Comparison of ENCODE assay signal across 15 cellular contexts in the genomic region with DNA sequence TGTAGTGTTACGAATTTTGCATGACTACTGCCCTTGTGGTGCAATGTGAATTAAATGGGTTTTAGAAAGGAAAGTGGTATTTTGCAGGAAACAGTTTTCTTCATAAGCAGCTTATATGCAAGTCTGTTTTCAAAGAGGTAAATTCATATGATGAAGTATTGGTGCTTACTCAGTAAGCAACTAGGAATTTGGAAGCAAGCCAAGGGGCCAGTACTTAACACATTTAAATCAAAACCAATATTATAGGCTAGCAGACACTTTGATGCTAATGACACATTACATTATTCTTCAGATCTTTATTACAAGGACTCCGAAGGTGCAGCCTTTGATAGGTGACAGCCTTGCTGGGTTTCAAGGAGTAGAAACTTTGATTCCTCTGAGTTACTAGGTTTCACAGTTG. TPM values are rescaled to one million over a fixed set of nuclear protein-coding genes. Genes with fewer than 3 reads are reported as not detected.
DNase-seq lines count a peak whose midpoint lies in the region; ATAC-seq lines count a peak whose summit lies in the region.
"Had no signal": no experiment of that assay in that cellular context is flagged by ENCODE, and none has a peak within 500 bp of the region (broad histone marks: within the 10 kb centered on the region; RNA-seq: fewer than 3 reads in every experiment).

No MANE protein-coding gene starts in this region.

- peak; percentile 43 for DNase-seq in DMS53 treated with DMSO at 0.1 percent for 48 hours (lab: John Stamatoyannopoulos, UW; ENCODE audit: unreplicated experiment)
- DNase-seq in NCI-H1417 treated with DMSO at 0.1 percent for 48 hours (lab: John Stamatoyannopoulos, UW), result peak; percentile 79
- peak; percentile 8 for DNase-seq in RKO (ENCODE audit: low spot score)
- peak; percentile 42 for DNase-seq in iris pigment epithelial cell (ENCODE audit: low read depth)
- DNase-seq in activated T-cell treated with anti-CD3 and anti-CD28 coated beads, Interleukin-2, amount 50 U/mL, for 72 hours, result no peak
- no peak for DNase-seq in activated effector memory CD4-positive, alpha-beta T cell treated with Interleukin-2 at 50 U/mL for 16 hours
- DNase-seq: activated T-cell treated with anti-CD3 and anti-CD28 coated beads for 4 hours, DND-41, heart left ventricle, Kasumi-1, naive B cell had no signal

- no peaks in the 10 kb centered on the region for H3K36me3 Mint-ChIP-seq in activated T-cell treated with anti-CD3 and anti-CD28 coated beads, Interleukin-2, amount 50 U/mL, for 72 hours (ENCODE audit: insufficient read depth in 2 of 2)
- H3K36me3 Mint-ChIP-seq: naive B cell had no signal

- no peak overlapping the region for H3K27ac Mint-ChIP-seq in activated T-cell treated with anti-CD3 and anti-CD28 coated beads, Interleukin-2, amount 50 U/mL, for 72 hours
- H3K27ac Mint-ChIP-seq: B cell, naive B cell had no signal

- H3K9me3 Mint-ChIP-seq in activated T-cell treated with anti-CD3 and anti-CD28 coated beads, Interleukin-2, amount 50 U/mL, for 72 hours, result peaks cover 2 to 4% of the 10 kb centered on the region in 2 donors
- H3K9me3 Mint-ChIP-seq: naive B cell had no signal

- no peak for ATAC-seq in activated T-cell treated with anti-CD3 and anti-CD28 coated beads, Interleukin-2, amount 50 U/mL, for 72 hours (replicated peaks in 1 of 2)
- ATAC-seq in GM21619 (IDR thresholded peaks at IDR 0.05; ENCODE audit: unreplicated experiment) (no peak), HG03175 (IDR thresholded peaks at IDR 0.05; ENCODE audit: unreplicated experiment) (no peak)
- ATAC-seq: activated CD4-positive, CD25-positive, alpha-beta regulatory T cell treated with anti-CD3 and anti-CD28 coated beads, Interleukin-2, amount 50 U/mL, for 24 hours; heart left ventricle had no signal

- no peaks in the 10 kb centered on the region for H3K4me1 Mint-ChIP-seq in activated T-cell treated with anti-CD3 and anti-CD28 coated beads, Interleukin-2, amount 50 U/mL, for 72 hours (ENCODE audit: low read depth)
- H3K4me1 Mint-ChIP-seq: B cell, naive B cell had no signal

- H3K4me3 Mint-ChIP-seq in activated T-cell treated with anti-CD3 and anti-CD28 coated beads, Interleukin-2, amount 50 U/mL, for 72 hours, result no peak overlapping the region
- H3K4me3 Mint-ChIP-seq: B cell, naive B cell had no signal

- no peaks in the 10 kb centered on the region for H3K27me3 Mint-ChIP-seq in activated T-cell treated with anti-CD3 and anti-CD28 coated beads, Interleukin-2, amount 50 U/mL, for 72 hours (ENCODE audit: low read depth)
- H3K27me3 Mint-ChIP-seq: B cell, naive B cell had no signal

RNA-seq across cellular contexts. Expression of gene MGAT4C, which starts 23.1 kb away (rescaled TPM):
- total RNA-seq in activated T-cell treated with anti-CD3 and anti-CD28 coated beads, Interleukin-2, amount 50 U/mL, for 72 hours, result not detected
- total RNA-seq: B cell had no signal

Comparison
In these comparisons a context has a peak if more than half of its experiments do, and no peak if none do; other contexts are left out.
1. DNase-seq: peak in DMS53 treated with DMSO at 0.1 percent for 48 hours (single experiment), NCI-H1417 treated with DMSO at 0.1 percent for 48 hours (single experiment), RKO (single experiment) and iris pigment epithelial cell (single experiment); none in activated T-cell treated with anti-CD3 and anti-CD28 coated beads, Interleukin-2, amount 50 U/mL, for 72 hours (0 of 2) and activated effector memory CD4-positive, alpha-beta T cell treated with Interleukin-2 at 50 U/mL for 16 hours (single experiment).